Comparison of ENCODE assay signal across 3 cellular contexts in genomic region chr6:36409718-36410117, GRCh38. TPM values are rescaled to one million over a fixed set of nuclear protein-coding genes. Genes with fewer than 3 reads are reported as not detected.
"Had no signal": no experiment of that assay in that cellular context is flagged by ENCODE, and none has a peak within 500 bp of the region (broad histone marks: within the 10 kb centered on the region; RNA-seq: fewer than 3 reads in every experiment).

No MANE protein-coding gene starts in this region.

RNA-seq across cellular contexts. Expression of gene ETV7, which starts 22.2 kb away (rescaled TPM):
- total RNA-seq: HT1080 had no signal

RNA-seq across cellular contexts. Expression of gene PXT1, which starts 32.9 kb away (rescaled TPM):
- total RNA-seq: HT1080, IMR-90 had no signal
- polyA plus RNA-seq: IgD-negative memory B cell, IMR-90 had no signal
